Comparison of ENCODE assay signal across 1 cellular context in the genomic region with DNA sequence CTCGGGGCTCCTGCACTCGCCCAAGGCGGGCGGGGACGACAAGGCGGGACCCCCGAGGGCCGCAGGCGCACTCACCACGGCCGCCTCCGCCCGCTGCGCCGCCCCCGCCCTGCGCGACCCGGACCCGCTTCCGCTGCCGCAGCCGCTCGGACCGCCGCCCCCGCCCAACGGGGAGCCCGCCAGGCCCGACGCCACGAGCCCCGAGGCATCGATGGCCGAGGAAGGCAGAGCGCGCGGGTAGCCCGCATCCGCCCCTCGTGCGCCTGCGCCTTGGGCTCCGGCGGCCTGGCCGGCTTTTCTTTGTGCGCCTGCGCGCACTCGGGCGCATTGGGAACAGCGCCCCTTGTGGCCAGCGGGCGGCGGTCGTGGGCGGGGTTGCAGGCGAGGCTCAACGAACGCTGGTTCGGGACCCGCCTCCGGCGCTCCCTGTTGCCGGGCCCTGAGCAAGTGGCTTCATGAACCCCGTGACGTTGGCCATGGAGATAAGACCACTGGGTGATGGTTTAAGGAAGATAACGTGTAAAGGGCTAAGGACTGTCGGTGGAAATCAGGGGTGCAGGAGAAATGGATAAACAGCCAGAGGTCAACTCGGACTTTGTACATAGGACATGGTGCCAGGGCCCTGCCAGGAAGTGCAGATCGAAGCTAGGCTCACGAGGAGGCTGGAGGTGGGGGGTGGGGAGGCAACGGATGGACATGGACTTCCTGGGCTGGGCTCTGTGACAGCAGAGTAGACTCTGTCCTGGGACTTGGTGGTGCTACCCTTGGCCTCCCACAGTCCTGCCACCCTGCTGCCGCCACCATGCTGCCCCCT.
TF ChIP-seq lines count a peak whose summit lies in the region.

A gene (plus strand): TSS at position 725 of the 814 bp plus-strand sequence. CDS start 78 bp downstream, at position 803.
A gene with protein sequence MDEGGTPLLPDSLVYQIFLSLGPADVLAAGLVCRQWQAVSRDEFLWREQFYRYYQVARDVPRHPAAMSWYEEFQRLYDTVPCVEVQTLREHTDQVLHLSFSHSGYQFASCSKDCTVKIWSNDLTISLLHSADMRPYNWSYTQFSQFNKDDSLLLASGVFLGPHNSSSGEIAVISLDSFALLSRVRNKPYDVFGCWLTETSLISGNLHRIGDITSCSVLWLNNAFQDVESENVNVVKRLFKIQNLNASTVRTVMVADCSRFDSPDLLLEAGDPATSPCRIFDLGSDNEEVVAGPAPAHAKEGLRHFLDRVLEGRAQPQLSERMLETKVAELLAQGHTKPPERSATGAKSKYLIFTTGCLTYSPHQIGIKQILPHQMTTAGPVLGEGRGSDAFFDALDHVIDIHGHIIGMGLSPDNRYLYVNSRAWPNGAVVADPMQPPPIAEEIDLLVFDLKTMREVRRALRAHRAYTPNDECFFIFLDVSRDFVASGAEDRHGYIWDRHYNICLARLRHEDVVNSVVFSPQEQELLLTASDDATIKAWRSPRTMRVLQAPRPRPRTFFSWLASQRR (minus strand): TSS at position 220 of the 814 bp plus-strand sequence. CDS start 655 bp downstream, outside the sequence.

TF ChIP-seq in HepG2, 621 proteins besides CTCF, POLR2A, EP300 and RAD21 (continued from another document and continues in another):
- peak; percentile 26 for TF ChIP-seq ZFY (CRISPR knock-in tag; IDR thresholded peaks at IDR 0.05)
- TF ChIP-seq ELF4 (CRISPR knock-in tag; IDR thresholded peaks at IDR 0.05; ENCODE audit: borderline replicate concordance) = 0 out of 2 replicates have a peak, but pooled peaks have one; percentile 59
- TF ChIP-seq ZC3H13 (CRISPR knock-in tag; IDR thresholded peaks at IDR 0.05) = 0 out of 2 replicates have a peak, but pooled peaks have one; percentile 55
- no peak for TF ChIP-seq ZNF20 (CRISPR knock-in tag; IDR thresholded peaks at IDR 0.05)
- peak; percentile 52 for TF ChIP-seq ZFP36 (IDR thresholded peaks at IDR 0.05; ENCODE audit: borderline replicate concordance, low read depth, low read length, partially characterized antibody)
- TF ChIP-seq ZNF703 (CRISPR knock-in tag; IDR thresholded peaks at IDR 0.05; ENCODE audit: borderline replicate concordance) = 0 out of 2 replicates have a peak, but pooled peaks have one; percentile 2
- TF ChIP-seq ZNF670 (CRISPR knock-in tag; IDR thresholded peaks at IDR 0.05; ENCODE audit: borderline replicate concordance) = peak; percentile 85
- TF ChIP-seq, protein P1, sequence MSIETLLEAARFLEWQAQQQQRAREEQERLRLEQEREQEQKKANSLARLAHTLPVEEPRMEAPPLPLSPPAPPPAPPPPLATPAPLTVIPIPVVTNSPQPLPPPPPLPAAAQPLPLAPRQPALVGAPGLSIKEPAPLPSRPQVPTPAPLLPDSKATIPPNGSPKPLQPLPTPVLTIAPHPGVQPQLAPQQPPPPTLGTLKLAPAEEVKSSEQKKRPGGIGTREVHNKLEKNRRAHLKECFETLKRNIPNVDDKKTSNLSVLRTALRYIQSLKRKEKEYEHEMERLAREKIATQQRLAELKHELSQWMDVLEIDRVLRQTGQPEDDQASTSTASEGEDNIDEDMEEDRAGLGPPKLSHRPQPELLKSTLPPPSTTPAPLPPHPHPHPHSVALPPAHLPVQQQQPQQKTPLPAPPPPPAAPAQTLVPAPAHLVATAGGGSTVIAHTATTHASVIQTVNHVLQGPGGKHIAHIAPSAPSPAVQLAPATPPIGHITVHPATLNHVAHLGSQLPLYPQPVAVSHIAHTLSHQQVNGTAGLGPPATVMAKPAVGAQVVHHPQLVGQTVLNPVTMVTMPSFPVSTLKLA (IDR thresholded peaks at IDR 0.05) = peak; percentile 12; the same call in 1 of the 2 replicates
- 0 out of 2 replicates have a peak, but pooled peaks have one; percentile 58 for TF ChIP-seq ZNF816 (CRISPR knock-in tag; IDR thresholded peaks at IDR 0.05; ENCODE audit: borderline replicate concordance)
- 0 out of 2 replicates have a peak, but pooled peaks have one; percentile 40 for TF ChIP-seq ZNF850 (CRISPR knock-in tag; conservative IDR thresholded peaks at IDR 0.05)
- TF ChIP-seq ZNF124 (CRISPR knock-in tag; IDR thresholded peaks at IDR 0.05) = no peak
- TF ChIP-seq, protein P2, sequence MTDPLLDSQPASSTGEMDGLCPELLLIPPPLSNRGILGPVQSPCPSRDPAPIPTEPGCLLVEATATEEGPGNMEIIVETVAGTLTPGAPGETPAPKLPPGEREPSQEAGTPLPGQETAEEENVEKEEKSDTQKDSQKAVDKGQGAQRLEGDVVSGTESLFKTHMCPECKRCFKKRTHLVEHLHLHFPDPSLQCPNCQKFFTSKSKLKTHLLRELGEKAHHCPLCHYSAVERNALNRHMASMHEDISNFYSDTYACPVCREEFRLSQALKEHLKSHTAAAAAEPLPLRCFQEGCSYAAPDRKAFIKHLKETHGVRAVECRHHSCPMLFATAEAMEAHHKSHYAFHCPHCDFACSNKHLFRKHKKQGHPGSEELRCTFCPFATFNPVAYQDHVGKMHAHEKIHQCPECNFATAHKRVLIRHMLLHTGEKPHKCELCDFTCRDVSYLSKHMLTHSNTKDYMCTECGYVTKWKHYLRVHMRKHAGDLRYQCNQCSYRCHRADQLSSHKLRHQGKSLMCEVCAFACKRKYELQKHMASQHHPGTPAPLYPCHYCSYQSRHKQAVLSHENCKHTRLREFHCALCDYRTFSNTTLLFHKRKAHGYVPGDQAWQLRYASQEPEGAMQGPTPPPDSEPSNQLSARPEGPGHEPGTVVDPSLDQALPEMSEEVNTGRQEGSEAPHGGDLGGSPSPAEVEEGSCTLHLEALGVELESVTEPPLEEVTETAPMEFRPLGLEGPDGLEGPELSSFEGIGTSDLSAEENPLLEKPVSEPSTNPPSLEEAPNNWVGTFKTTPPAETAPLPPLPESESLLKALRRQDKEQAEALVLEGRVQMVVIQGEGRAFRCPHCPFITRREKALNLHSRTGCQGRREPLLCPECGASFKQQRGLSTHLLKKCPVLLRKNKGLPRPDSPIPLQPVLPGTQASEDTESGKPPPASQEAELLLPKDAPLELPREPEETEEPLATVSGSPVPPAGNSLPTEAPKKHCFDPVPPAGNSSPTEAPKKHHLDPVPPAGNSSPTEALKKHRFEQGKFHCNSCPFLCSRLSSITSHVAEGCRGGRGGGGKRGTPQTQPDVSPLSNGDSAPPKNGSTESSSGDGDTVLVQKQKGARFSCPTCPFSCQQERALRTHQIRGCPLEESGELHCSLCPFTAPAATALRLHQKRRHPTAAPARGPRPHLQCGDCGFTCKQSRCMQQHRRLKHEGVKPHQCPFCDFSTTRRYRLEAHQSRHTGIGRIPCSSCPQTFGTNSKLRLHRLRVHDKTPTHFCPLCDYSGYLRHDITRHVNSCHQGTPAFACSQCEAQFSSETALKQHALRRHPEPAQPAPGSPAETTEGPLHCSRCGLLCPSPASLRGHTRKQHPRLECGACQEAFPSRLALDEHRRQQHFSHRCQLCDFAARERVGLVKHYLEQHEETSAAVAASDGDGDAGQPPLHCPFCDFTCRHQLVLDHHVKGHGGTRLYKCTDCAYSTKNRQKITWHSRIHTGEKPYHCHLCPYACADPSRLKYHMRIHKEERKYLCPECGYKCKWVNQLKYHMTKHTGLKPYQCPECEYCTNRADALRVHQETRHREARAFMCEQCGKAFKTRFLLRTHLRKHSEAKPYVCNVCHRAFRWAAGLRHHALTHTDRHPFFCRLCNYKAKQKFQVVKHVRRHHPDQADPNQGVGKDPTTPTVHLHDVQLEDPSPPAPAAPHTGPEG (CRISPR knock-in tag; IDR thresholded peaks at IDR 0.05) = 0 out of 2 replicates have a peak, but pooled peaks have one; percentile 43
- peak; percentile 57; the same call in 1 of the 2 replicates for TF ChIP-seq RCOR2 (CRISPR knock-in tag; IDR thresholded peaks at IDR 0.05)
- TF ChIP-seq ZNF232 (CRISPR knock-in tag; IDR thresholded peaks at IDR 0.05; ENCODE audit: borderline replicate concordance) = no peak
- no peak; the same call in 1 of the 2 replicates for TF ChIP-seq NFKB2 (CRISPR knock-in tag; IDR thresholded peaks at IDR 0.05; ENCODE audit: borderline replicate concordance)
- TF ChIP-seq, protein P3, sequence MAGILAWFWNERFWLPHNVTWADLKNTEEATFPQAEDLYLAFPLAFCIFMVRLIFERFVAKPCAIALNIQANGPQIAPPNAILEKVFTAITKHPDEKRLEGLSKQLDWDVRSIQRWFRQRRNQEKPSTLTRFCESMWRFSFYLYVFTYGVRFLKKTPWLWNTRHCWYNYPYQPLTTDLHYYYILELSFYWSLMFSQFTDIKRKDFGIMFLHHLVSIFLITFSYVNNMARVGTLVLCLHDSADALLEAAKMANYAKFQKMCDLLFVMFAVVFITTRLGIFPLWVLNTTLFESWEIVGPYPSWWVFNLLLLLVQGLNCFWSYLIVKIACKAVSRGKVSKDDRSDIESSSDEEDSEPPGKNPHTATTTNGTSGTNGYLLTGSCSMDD (CRISPR knock-in tag; IDR thresholded peaks at IDR 0.05) = no peak
- no peak for TF ChIP-seq PAF1 (CRISPR knock-in tag; IDR thresholded peaks at IDR 0.05)
- peak; percentile 35; the same call in 1 of the 2 replicates for TF ChIP-seq ZNF792 (CRISPR knock-in tag; IDR thresholded peaks at IDR 0.05)
- TF ChIP-seq ZNF430 (CRISPR knock-in tag; IDR thresholded peaks at IDR 0.05) = peak; percentile 34; the same call in 1 of the 2 replicates
- TF ChIP-seq ZNF343 (CRISPR knock-in tag; IDR thresholded peaks at IDR 0.05) = peak; percentile 42; the same call in 1 of the 2 replicates
- TF ChIP-seq KDM5B (CRISPR knock-in tag; IDR thresholded peaks at IDR 0.05; ENCODE audit: borderline replicate concordance) = no peak; the same call in 1 of the 2 replicates
- peak; percentile 84 for TF ChIP-seq ZNF501 (CRISPR knock-in tag; IDR thresholded peaks at IDR 0.05)
- TF ChIP-seq, protein P4, sequence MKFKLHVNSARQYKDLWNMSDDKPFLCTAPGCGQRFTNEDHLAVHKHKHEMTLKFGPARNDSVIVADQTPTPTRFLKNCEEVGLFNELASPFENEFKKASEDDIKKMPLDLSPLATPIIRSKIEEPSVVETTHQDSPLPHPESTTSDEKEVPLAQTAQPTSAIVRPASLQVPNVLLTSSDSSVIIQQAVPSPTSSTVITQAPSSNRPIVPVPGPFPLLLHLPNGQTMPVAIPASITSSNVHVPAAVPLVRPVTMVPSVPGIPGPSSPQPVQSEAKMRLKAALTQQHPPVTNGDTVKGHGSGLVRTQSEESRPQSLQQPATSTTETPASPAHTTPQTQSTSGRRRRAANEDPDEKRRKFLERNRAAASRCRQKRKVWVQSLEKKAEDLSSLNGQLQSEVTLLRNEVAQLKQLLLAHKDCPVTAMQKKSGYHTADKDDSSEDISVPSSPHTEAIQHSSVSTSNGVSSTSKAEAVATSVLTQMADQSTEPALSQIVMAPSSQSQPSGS (CRISPR knock-in tag; IDR thresholded peaks at IDR 0.05) = 0 out of 2 replicates have a peak, but pooled peaks have one; percentile 58
- peak; percentile 80; the same call in 1 of the 2 replicates for TF ChIP-seq POLR2AphosphoS2 (IDR thresholded peaks at IDR 0.05; ENCODE audit: low read depth, low read length)
- TF ChIP-seq DNMT1 (CRISPR knock-in tag; IDR thresholded peaks at IDR 0.05) = no peak
- TF ChIP-seq ZNF883 (CRISPR knock-in tag; IDR thresholded peaks at IDR 0.05; ENCODE audit: not compliant biosample characterization) = peak; percentile 23
- TF ChIP-seq, protein P5, sequence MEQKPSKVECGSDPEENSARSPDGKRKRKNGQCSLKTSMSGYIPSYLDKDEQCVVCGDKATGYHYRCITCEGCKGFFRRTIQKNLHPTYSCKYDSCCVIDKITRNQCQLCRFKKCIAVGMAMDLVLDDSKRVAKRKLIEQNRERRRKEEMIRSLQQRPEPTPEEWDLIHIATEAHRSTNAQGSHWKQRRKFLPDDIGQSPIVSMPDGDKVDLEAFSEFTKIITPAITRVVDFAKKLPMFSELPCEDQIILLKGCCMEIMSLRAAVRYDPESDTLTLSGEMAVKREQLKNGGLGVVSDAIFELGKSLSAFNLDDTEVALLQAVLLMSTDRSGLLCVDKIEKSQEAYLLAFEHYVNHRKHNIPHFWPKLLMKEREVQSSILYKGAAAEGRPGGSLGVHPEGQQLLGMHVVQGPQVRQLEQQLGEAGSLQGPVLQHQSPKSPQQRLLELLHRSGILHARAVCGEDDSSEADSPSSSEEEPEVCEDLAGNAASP (CRISPR knock-in tag; IDR thresholded peaks at IDR 0.05; ENCODE audit: borderline replicate concordance) = 0 out of 2 replicates have a peak, but pooled peaks have one; percentile 25
- no peak for TF ChIP-seq U2AF1 (optimal IDR thresholded peaks at IDR 0.05; ENCODE audit: low read depth, low read length)
- TF ChIP-seq ISL2 (CRISPR knock-in tag; IDR thresholded peaks at IDR 0.05) = peak; percentile 29; the same call in 1 of the 2 replicates
- TF ChIP-seq ZNF138 (CRISPR knock-in tag; IDR thresholded peaks at IDR 0.05; ENCODE audit: low read depth) = no peak
- TF ChIP-seq, protein P6, sequence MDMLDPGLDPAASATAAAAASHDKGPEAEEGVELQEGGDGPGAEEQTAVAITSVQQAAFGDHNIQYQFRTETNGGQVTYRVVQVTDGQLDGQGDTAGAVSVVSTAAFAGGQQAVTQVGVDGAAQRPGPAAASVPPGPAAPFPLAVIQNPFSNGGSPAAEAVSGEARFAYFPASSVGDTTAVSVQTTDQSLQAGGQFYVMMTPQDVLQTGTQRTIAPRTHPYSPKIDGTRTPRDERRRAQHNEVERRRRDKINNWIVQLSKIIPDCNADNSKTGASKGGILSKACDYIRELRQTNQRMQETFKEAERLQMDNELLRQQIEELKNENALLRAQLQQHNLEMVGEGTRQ (IDR thresholded peaks at IDR 0.05; ENCODE audit: low read depth, low read length) = no peak
- TF ChIP-seq, protein P6 (CRISPR knock-in tag; IDR thresholded peaks at IDR 0.05; ENCODE audit: borderline replicate concordance) = no peak
- 0 out of 2 replicates have a peak, but pooled peaks have one; percentile 50 for TF ChIP-seq KLF6 (CRISPR knock-in tag; IDR thresholded peaks at IDR 0.05)
- TF ChIP-seq, protein P7, sequence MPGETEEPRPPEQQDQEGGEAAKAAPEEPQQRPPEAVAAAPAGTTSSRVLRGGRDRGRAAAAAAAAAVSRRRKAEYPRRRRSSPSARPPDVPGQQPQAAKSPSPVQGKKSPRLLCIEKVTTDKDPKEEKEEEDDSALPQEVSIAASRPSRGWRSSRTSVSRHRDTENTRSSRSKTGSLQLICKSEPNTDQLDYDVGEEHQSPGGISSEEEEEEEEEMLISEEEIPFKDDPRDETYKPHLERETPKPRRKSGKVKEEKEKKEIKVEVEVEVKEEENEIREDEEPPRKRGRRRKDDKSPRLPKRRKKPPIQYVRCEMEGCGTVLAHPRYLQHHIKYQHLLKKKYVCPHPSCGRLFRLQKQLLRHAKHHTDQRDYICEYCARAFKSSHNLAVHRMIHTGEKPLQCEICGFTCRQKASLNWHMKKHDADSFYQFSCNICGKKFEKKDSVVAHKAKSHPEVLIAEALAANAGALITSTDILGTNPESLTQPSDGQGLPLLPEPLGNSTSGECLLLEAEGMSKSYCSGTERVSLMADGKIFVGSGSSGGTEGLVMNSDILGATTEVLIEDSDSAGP (CRISPR knock-in tag; IDR thresholded peaks at IDR 0.05; ENCODE audit: borderline replicate concordance) = peak; percentile 67; the same call in 1 of the 2 replicates
- TF ChIP-seq ZNF317 (CRISPR knock-in tag; IDR thresholded peaks at IDR 0.05) = no peak
